19 cellular contexts compared by ENCODE assay signal in genomic region chrX:94051926-94052325, GRCh38.
"Had no signal": no experiment of that assay in that cellular context is flagged by ENCODE, and none has a peak within 500 bp of the region (broad histone marks: within the 10 kb centered on the region; RNA-seq: fewer than 3 reads in every experiment).

No MANE protein-coding gene starts in this region.

- H3K9me3 Mint-ChIP-seq: nephron progenitor cell had no signal

- DNase-seq: dermis blood vessel endothelial cell; foreskin melanocyte; head of caudate nucleus; hippocampal formation; kidney glomerular epithelial cell; naive thymus-derived CD4-positive, alpha-beta T cell; nephron progenitor cell; psoas muscle; retina; right lobe of liver; stimulated activated CD4-positive, alpha-beta T cell treated with anti-CD3 and anti-CD28 coated beads, Interleukin-4, amount 100 ng/mL, for 1 hour; stimulated activated CD8-positive, alpha-beta memory T cell treated with anti-CD3 and anti-CD28 coated beads, Interleukin-4, amount 100 ng/mL, for 48 hours; stimulated activated naive CD8-positive, alpha-beta T cell treated with anti-CD3 and anti-CD28 coated beads, Interleukin-15, Interleukin-2, amounts not matched to agents 100 U/mL and 50 U/mL, for 24 hours; thyroid gland; upper lobe of right lung had no signal

- H3K27ac ChIP-seq: neutrophil, psoas muscle, right lobe of liver, suprapubic skin, thyroid gland, upper lobe of right lung, vagina had no signal

- H3K27me3 Mint-ChIP-seq: naive thymus-derived CD4-positive, alpha-beta T cell had no signal

- H3K4me3 ChIP-seq: psoas muscle, right lobe of liver, suprapubic skin, thyroid gland, upper lobe of right lung, vagina had no signal

- H3K36me3 Mint-ChIP-seq: naive thymus-derived CD4-positive, alpha-beta T cell; stimulated activated effector memory CD8-positive, alpha-beta T cell treated with anti-CD3 and anti-CD28 coated beads, Interleukin-12 subunit alpha, Interleukin-12 subunit beta, amount 100 ng/mL, for 72 hours had no signal

- H3K27ac Mint-ChIP-seq: naive thymus-derived CD4-positive, alpha-beta T cell; nephron progenitor cell; stimulated activated effector memory CD8-positive, alpha-beta T cell treated with anti-CD3 and anti-CD28 coated beads, Interleukin-12 subunit alpha, Interleukin-12 subunit beta, amount 100 ng/mL, for 72 hours had no signal

- H3K4me1 Mint-ChIP-seq: naive thymus-derived CD4-positive, alpha-beta T cell; nephron progenitor cell; stimulated activated effector memory CD8-positive, alpha-beta T cell treated with anti-CD3 and anti-CD28 coated beads, Interleukin-12 subunit alpha, Interleukin-12 subunit beta, amount 100 ng/mL, for 72 hours had no signal

- H3K9me3 ChIP-seq: neutrophil, psoas muscle, right lobe of liver, suprapubic skin, thyroid gland, upper lobe of right lung, vagina had no signal

- H3K36me3 ChIP-seq: neutrophil, right lobe of liver, suprapubic skin, thyroid gland, upper lobe of right lung, vagina had no signal

- H3K4me1 ChIP-seq: psoas muscle, right lobe of liver, suprapubic skin, thyroid gland, upper lobe of right lung, vagina had no signal

- H3K27me3 ChIP-seq: neutrophil, suprapubic skin, thyroid gland, upper lobe of right lung, vagina had no signal

- H3K4me3 Mint-ChIP-seq: nephron progenitor cell; stimulated activated effector memory CD8-positive, alpha-beta T cell treated with anti-CD3 and anti-CD28 coated beads, Interleukin-12 subunit alpha, Interleukin-12 subunit beta, amount 100 ng/mL, for 72 hours had no signal
